ENCODE assay signal across 3 cellular contexts in the genomic region with DNA sequence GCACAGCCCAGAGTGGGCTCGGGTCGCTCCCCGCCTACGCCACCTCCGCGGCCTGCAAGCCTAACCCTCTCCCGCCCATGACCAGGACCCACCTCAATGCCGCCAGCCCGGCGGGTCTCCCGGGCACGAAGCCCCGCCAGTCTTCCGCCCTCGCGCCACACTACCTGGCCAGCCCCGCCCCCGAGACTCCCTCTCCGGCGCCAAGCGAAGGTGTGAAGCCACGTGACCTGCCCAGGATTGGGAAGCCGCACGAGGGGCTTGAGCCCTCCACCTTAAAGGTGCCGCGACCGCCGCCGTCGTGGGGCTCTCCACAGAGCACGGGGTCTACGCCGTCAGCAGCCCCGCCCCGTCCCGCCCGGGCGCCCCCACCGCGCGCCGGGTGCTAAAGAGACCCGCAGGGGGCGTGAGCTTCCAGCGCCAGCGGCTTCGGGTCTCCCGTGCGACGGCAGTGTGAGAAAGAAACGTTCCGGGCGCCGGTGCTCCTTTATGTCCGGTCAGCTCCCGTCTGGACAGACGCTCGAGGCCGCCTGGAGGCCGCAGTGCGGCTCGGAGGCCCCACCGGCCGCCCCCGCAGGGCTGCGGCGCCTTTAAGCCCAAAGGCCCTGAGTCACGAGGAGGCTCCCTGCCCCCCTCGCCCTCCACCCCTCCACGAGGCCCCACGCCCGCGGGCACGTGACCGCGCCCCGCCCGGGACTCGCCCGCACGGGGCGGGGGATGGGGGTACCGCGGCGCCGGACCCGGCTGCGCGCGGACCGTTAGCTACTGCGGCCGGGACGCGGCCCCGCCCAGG.
TF ChIP-seq lines count a peak whose summit lies in the region.

A gene (minus strand): TSS at position 319 of the 790 bp plus-strand sequence. CDS start 18,904 bp downstream, outside the sequence.

TF ChIP-seq in A549, 52 proteins besides CTCF, POLR2A, EP300 and RAD21 (continues in another document):
- no peak for TF ChIP-seq NFE2L2 (conservative IDR thresholded peaks at IDR 0.05; ENCODE audit: low read length)
- TF ChIP-seq NPAS2 (CRISPR knock-in tag; IDR thresholded peaks at IDR 0.05; ENCODE audit: borderline replicate concordance): peak; percentile 93
- no peak for TF ChIP-seq FOSL2 (IDR thresholded peaks at IDR 0.05)
- peak; percentile 69 for TF ChIP-seq FOSL2 (CRISPR knock-in tag; IDR thresholded peaks at IDR 0.05)
- no peak for TF ChIP-seq FOXS1 (CRISPR knock-in tag; IDR thresholded peaks at IDR 0.05)
- peak; percentile 79; the same call in 1 of the 2 replicates for TF ChIP-seq PHF8 (IDR thresholded peaks at IDR 0.05; ENCODE audit: borderline replicate concordance, low read depth)
- TF ChIP-seq ESRRA (IDR thresholded peaks at IDR 0.05; ENCODE audit: borderline replicate concordance, low read length): no peak
- no peak for TF ChIP-seq HOXB13 (CRISPR knock-in tag; IDR thresholded peaks at IDR 0.05; ENCODE audit: low read depth)
- TF ChIP-seq SREBF2 (IDR thresholded peaks at IDR 0.05): no peak
- TF ChIP-seq RCOR1 (IDR thresholded peaks at IDR 0.05; ENCODE audit: low read depth, low read length): no peak
- TF ChIP-seq MAZ (IDR thresholded peaks at IDR 0.05; ENCODE audit: borderline replicate concordance, low read depth, low read length): 0 out of 2 replicates have a peak, but pooled peaks have one; percentile 56
- TF ChIP-seq HOXA7 (CRISPR knock-in tag; IDR thresholded peaks at IDR 0.05): no peak
- no peak for TF ChIP-seq MAFK (IDR thresholded peaks at IDR 0.05; ENCODE audit: partially characterized antibody)
- TF ChIP-seq, protein P1, sequence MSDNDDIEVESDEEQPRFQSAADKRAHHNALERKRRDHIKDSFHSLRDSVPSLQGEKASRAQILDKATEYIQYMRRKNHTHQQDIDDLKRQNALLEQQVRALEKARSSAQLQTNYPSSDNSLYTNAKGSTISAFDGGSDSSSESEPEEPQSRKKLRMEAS (IDR thresholded peaks at IDR 0.05): peak; percentile 85
- no peak for TF ChIP-seq POLR2AphosphoS2 (conservative IDR thresholded peaks at IDR 0.05; ENCODE audit: low read length)
- no peak for TF ChIP-seq ZNF302 (CRISPR knock-in tag; IDR thresholded peaks at IDR 0.05)
- no peak for TF ChIP-seq ZC3H11A (IDR thresholded peaks at IDR 0.05)
- TF ChIP-seq HEYL (CRISPR knock-in tag; IDR thresholded peaks at IDR 0.05): no peak
- no peak for TF ChIP-seq ZFP36 (IDR thresholded peaks at IDR 0.05; ENCODE audit: borderline replicate concordance, partially characterized antibody)
- no peak for TF ChIP-seq TFCP2L1 (CRISPR knock-in tag; IDR thresholded peaks at IDR 0.05)
- TF ChIP-seq FOSB (CRISPR knock-in tag; IDR thresholded peaks at IDR 0.05): no peak
- no peak for TF ChIP-seq ZSCAN20 (CRISPR knock-in tag; IDR thresholded peaks at IDR 0.05)
- TF ChIP-seq, protein P2, sequence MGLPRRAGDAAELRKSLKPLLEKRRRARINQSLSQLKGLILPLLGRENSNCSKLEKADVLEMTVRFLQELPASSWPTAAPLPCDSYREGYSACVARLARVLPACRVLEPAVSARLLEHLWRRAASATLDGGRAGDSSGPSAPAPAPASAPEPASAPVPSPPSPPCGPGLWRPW (IDR thresholded peaks at IDR 0.05): no peak
- no peak for TF ChIP-seq EHF (CRISPR knock-in tag; IDR thresholded peaks at IDR 0.05)
- no peak for TF ChIP-seq CEBPB (IDR thresholded peaks at IDR 0.05)
- peak in 1 of 2 experiments; percentile 38; a peak in 1 of 5 replicates for TF ChIP-seq JUN (IDR thresholded peaks at IDR 0.05)
- no peak for TF ChIP-seq JUNB (IDR thresholded peaks at IDR 0.05)
- no peak for TF ChIP-seq TP53 (CRISPR knock-in tag; IDR thresholded peaks at IDR 0.05)
- TF ChIP-seq CHD4 (IDR thresholded peaks at IDR 0.05; ENCODE audit: borderline replicate concordance): no peak
- TF ChIP-seq NR3C1 (IDR thresholded peaks at IDR 0.05): no peak
- TF ChIP-seq, protein P3, sequence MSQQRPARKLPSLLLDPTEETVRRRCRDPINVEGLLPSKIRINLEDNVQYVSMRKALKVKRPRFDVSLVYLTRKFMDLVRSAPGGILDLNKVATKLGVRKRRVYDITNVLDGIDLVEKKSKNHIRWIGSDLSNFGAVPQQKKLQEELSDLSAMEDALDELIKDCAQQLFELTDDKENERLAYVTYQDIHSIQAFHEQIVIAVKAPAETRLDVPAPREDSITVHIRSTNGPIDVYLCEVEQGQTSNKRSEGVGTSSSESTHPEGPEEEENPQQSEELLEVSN (IDR thresholded peaks at IDR 0.05; ENCODE audit: borderline replicate concordance, low read depth): peak; percentile 94

TF ChIP-seq in SK-N-SH, 30 proteins besides CTCF, POLR2A, EP300 and RAD21:
- TF ChIP-seq FOSL2 (IDR thresholded peaks at IDR 0.05; ENCODE audit: borderline replicate concordance, low read depth): no peak
- TF ChIP-seq, protein P4, sequence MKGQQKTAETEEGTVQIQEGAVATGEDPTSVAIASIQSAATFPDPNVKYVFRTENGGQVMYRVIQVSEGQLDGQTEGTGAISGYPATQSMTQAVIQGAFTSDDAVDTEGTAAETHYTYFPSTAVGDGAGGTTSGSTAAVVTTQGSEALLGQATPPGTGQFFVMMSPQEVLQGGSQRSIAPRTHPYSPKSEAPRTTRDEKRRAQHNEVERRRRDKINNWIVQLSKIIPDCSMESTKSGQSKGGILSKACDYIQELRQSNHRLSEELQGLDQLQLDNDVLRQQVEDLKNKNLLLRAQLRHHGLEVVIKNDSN (IDR thresholded peaks at IDR 0.05; ENCODE audit: borderline replicate concordance, low read depth): peak; percentile 82
- TF ChIP-seq, protein P1 (IDR thresholded peaks at IDR 0.05; ENCODE audit: low read depth): 0 out of 2 replicates have a peak, but pooled peaks have one; percentile 16
- TF ChIP-seq, protein P5, sequence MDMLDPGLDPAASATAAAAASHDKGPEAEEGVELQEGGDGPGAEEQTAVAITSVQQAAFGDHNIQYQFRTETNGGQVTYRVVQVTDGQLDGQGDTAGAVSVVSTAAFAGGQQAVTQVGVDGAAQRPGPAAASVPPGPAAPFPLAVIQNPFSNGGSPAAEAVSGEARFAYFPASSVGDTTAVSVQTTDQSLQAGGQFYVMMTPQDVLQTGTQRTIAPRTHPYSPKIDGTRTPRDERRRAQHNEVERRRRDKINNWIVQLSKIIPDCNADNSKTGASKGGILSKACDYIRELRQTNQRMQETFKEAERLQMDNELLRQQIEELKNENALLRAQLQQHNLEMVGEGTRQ (IDR thresholded peaks at IDR 0.05; ENCODE audit: borderline replicate concordance, low read depth, low read length): no peak; the same call in 1 of the 2 replicates

TF ChIP-seq in K562, 482 proteins besides CTCF, POLR2A, EP300 and RAD21 (continues in another document):
- TF ChIP-seq, protein P6, sequence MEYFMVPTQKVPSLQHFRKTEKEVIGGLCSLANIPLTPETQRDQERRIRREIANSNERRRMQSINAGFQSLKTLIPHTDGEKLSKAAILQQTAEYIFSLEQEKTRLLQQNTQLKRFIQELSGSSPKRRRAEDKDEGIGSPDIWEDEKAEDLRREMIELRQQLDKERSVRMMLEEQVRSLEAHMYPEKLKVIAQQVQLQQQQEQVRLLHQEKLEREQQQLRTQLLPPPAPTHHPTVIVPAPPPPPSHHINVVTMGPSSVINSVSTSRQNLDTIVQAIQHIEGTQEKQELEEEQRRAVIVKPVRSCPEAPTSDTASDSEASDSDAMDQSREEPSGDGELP (CRISPR knock-in tag; IDR thresholded peaks at IDR 0.05; ENCODE audit: borderline replicate concordance): peak; percentile 81
- TF ChIP-seq FOXM1 (IDR thresholded peaks at IDR 0.05; ENCODE audit: low read depth) (peak; percentile 36; the same call in 1 of the 2 replicates), FOXM1 (CRISPR knock-in tag; IDR thresholded peaks at IDR 0.05; ENCODE audit: low read depth) (peak; percentile 91), ELF1 (tag; IDR thresholded peaks at IDR 0.05) (no peak), PTBP1 (IDR thresholded peaks at IDR 0.05; ENCODE audit: low read depth, low read length) (no peak), L3MBTL2 (IDR thresholded peaks at IDR 0.05) (peak; percentile 100), NEUROD1 (IDR thresholded peaks at IDR 0.05; ENCODE audit: borderline replicate concordance, low read depth, low read length, partially characterized antibody) (peak; percentile 27), TCF3 (CRISPR knock-in tag; IDR thresholded peaks at IDR 0.05) (peak; percentile 7; the same call in 1 of the 2 replicates), PHB2 (IDR thresholded peaks at IDR 0.05; ENCODE audit: low read depth) (no peak), RAD51 (IDR thresholded peaks at IDR 0.05; ENCODE audit: borderline replicate concordance, low read depth) (peak; percentile 81), XRCC4 (IDR thresholded peaks at IDR 0.05; ENCODE audit: extremely low read depth, insufficient read depth, insufficient read length) (no peak), YY1 (IDR thresholded peaks at IDR 0.05; ENCODE audit: borderline replicate concordance in 1 of 3, control insufficient read depth in 1 of 3, extremely low read depth in 1 of 3, insufficient read depth in 3 of 3, insufficient read length in 1 of 3, insufficient replicate concordance in 2 of 3, low read depth in 1 of 3, low read length in 2 of 3) (peak in 2 of 3 experiments; percentile 43 to 56)
- TF ChIP-seq, protein P7, sequence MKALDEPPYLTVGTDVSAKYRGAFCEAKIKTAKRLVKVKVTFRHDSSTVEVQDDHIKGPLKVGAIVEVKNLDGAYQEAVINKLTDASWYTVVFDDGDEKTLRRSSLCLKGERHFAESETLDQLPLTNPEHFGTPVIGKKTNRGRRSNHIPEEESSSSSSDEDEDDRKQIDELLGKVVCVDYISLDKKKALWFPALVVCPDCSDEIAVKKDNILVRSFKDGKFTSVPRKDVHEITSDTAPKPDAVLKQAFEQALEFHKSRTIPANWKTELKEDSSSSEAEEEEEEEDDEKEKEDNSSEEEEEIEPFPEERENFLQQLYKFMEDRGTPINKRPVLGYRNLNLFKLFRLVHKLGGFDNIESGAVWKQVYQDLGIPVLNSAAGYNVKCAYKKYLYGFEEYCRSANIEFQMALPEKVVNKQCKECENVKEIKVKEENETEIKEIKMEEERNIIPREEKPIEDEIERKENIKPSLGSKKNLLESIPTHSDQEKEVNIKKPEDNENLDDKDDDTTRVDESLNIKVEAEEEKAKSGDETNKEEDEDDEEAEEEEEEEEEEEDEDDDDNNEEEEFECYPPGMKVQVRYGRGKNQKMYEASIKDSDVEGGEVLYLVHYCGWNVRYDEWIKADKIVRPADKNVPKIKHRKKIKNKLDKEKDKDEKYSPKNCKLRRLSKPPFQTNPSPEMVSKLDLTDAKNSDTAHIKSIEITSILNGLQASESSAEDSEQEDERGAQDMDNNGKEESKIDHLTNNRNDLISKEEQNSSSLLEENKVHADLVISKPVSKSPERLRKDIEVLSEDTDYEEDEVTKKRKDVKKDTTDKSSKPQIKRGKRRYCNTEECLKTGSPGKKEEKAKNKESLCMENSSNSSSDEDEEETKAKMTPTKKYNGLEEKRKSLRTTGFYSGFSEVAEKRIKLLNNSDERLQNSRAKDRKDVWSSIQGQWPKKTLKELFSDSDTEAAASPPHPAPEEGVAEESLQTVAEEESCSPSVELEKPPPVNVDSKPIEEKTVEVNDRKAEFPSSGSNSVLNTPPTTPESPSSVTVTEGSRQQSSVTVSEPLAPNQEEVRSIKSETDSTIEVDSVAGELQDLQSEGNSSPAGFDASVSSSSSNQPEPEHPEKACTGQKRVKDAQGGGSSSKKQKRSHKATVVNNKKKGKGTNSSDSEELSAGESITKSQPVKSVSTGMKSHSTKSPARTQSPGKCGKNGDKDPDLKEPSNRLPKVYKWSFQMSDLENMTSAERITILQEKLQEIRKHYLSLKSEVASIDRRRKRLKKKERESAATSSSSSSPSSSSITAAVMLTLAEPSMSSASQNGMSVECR (CRISPR knock-in tag; IDR thresholded peaks at IDR 0.05): peak; percentile 72
- TF ChIP-seq, protein P8, sequence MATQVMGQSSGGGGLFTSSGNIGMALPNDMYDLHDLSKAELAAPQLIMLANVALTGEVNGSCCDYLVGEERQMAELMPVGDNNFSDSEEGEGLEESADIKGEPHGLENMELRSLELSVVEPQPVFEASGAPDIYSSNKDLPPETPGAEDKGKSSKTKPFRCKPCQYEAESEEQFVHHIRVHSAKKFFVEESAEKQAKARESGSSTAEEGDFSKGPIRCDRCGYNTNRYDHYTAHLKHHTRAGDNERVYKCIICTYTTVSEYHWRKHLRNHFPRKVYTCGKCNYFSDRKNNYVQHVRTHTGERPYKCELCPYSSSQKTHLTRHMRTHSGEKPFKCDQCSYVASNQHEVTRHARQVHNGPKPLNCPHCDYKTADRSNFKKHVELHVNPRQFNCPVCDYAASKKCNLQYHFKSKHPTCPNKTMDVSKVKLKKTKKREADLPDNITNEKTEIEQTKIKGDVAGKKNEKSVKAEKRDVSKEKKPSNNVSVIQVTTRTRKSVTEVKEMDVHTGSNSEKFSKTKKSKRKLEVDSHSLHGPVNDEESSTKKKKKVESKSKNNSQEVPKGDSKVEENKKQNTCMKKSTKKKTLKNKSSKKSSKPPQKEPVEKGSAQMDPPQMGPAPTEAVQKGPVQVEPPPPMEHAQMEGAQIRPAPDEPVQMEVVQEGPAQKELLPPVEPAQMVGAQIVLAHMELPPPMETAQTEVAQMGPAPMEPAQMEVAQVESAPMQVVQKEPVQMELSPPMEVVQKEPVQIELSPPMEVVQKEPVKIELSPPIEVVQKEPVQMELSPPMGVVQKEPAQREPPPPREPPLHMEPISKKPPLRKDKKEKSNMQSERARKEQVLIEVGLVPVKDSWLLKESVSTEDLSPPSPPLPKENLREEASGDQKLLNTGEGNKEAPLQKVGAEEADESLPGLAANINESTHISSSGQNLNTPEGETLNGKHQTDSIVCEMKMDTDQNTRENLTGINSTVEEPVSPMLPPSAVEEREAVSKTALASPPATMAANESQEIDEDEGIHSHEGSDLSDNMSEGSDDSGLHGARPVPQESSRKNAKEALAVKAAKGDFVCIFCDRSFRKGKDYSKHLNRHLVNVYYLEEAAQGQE (CRISPR knock-in tag; IDR thresholded peaks at IDR 0.05; ENCODE audit: low read depth): peak; percentile 33; the same call in 1 of the 2 replicates
- TF ChIP-seq, protein P9, sequence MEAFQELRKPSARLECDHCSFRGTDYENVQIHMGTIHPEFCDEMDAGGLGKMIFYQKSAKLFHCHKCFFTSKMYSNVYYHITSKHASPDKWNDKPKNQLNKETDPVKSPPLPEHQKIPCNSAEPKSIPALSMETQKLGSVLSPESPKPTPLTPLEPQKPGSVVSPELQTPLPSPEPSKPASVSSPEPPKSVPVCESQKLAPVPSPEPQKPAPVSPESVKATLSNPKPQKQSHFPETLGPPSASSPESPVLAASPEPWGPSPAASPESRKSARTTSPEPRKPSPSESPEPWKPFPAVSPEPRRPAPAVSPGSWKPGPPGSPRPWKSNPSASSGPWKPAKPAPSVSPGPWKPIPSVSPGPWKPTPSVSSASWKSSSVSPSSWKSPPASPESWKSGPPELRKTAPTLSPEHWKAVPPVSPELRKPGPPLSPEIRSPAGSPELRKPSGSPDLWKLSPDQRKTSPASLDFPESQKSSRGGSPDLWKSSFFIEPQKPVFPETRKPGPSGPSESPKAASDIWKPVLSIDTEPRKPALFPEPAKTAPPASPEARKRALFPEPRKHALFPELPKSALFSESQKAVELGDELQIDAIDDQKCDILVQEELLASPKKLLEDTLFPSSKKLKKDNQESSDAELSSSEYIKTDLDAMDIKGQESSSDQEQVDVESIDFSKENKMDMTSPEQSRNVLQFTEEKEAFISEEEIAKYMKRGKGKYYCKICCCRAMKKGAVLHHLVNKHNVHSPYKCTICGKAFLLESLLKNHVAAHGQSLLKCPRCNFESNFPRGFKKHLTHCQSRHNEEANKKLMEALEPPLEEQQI (IDR thresholded peaks at IDR 0.05): no peak
